In genomic region chr11:88318017-88318416, GRCh38 we compare ENCODE assay signal across 16 cellular contexts. TPM values are rescaled to one million over a fixed set of nuclear protein-coding genes. Genes with fewer than 3 reads are reported as not detected.
DNase-seq lines count a peak whose midpoint lies in the region; ATAC-seq, FAIRE-seq and TF ChIP-seq lines count a peak whose summit lies in the region.
"Had no signal": no experiment of that assay in that cellular context is flagged by ENCODE, and none has a peak within 500 bp of the region (broad histone marks: within the 10 kb centered on the region; RNA-seq: fewer than 3 reads in every experiment).

No MANE protein-coding gene starts in this region.

- no peak for TF ChIP-seq POLR2A in right lobe of liver (IDR thresholded peaks at IDR 0.05)

- H3K36me3 ChIP-seq in bronchial epithelial cell (ENCODE audit: control insufficient read depth, insufficient read depth, low read length) (no peaks in the 10 kb centered on the region), right lobe of liver (no peaks in the 10 kb centered on the region), upper lobe of right lung (no peaks in the 10 kb centered on the region), aorta (ENCODE audit: control insufficient read depth in 1 of 2, insufficient read depth in 2 of 2, low read length in 1 of 2) (no peaks in the 10 kb centered on the region)
- H3K36me3 ChIP-seq: SJSA1 had no signal

- H3K27ac ChIP-seq in right lobe of liver, result no peak overlapping the region
- H3K27ac ChIP-seq in upper lobe of right lung, result no peak overlapping the region
- no peak overlapping the region for H3K27ac ChIP-seq in aorta (ENCODE audit: low read depth in 1 of 2, low read length in 2 of 2)
- H3K27ac ChIP-seq: SJSA1 had no signal

- peak; percentile 58 for DNase-seq in bronchial epithelial cell (ENCODE audit: low read depth)
- DNase-seq in right lobe of liver, result no peak
- DNase-seq in upper lobe of right lung, result no peak
- no peak for DNase-seq in activated effector memory CD4-positive, alpha-beta T cell treated with Interleukin-2 at 50 U/mL for 16 hours
- DNase-seq in aorta, result no peak
- no peak for DNase-seq in HCEC 1CT
- DNase-seq: COR-L47, DMS53, H9, MV-4-11, NCI-H1417 treated with DMSO at 0.1 percent for 48 hours, NCI-H1930, NCI-H82, PC-3 had no signal

- no peak for FAIRE-seq in bronchial epithelial cell (lab: Jason Lieb, UNC)

- intact Hi-C loops in right lobe of liver (cut with DNase I) (no loop called here), upper lobe of right lung (cut with DNase I) (no loop called here), aorta (cut with DNase I) (no loop called here)

- H3K27me3 ChIP-seq in bronchial epithelial cell (ENCODE audit: control insufficient read depth, insufficient read depth, low read length), result no peaks in the 10 kb centered on the region
- no peaks in the 10 kb centered on the region for H3K27me3 ChIP-seq in right lobe of liver
- H3K27me3 ChIP-seq in upper lobe of right lung, result no peaks in the 10 kb centered on the region
- no peaks in the 10 kb centered on the region for H3K27me3 ChIP-seq in aorta (ENCODE audit: control insufficient read depth in 1 of 2, insufficient read depth in 2 of 2, low read length in 1 of 2)
- H3K27me3 ChIP-seq: SJSA1 had no signal

- H3K4me1 ChIP-seq in right lobe of liver, result peaks cover 0 to 18% (median 0%) of the 10 kb centered on the region in 4 donors
- H3K4me1 ChIP-seq in upper lobe of right lung, result peaks cover 22% of the 10 kb centered on the region
- peaks cover 0 to 2% of the 10 kb centered on the region in 2 donors for H3K4me1 ChIP-seq in aorta (ENCODE audit: control insufficient read depth in 1 of 2, insufficient read depth in 2 of 2, low read length in 2 of 2)

- TF ChIP-seq CTCF in bronchial epithelial cell (IDR thresholded peaks at IDR 0.05; ENCODE audit: insufficient read depth, low read length, severe bottlenecking) (no peak), right lobe of liver (IDR thresholded peaks at IDR 0.05) (no peak), upper lobe of right lung (IDR thresholded peaks at IDR 0.05) (no peak)

- H3K9me3 ChIP-seq in right lobe of liver, result no peaks in the 10 kb centered on the region
- no peaks in the 10 kb centered on the region for H3K9me3 ChIP-seq in upper lobe of right lung
- no peaks in the 10 kb centered on the region for H3K9me3 ChIP-seq in aorta (ENCODE audit: control insufficient read depth, low read length)
- H3K9me3 ChIP-seq: SJSA1 had no signal

- H3K4me3 ChIP-seq in bronchial epithelial cell (ENCODE audit: low read depth, low read length) (no peak overlapping the region), right lobe of liver (no peak overlapping the region), upper lobe of right lung (no peak overlapping the region), aorta (ENCODE audit: low read length in 2 of 2) (no peak overlapping the region)
- H3K4me3 ChIP-seq: SJSA1 had no signal

- WGBS in right lobe of liver (ENCODE audit: insufficient coverage, low coverage, low lambda C conversion rate, missing lambda C conversion rate), result 26% methylated on average over 2 of the region's 2 CpGs
- 53 to 60% methylated on average over 2 of the region's 2 CpGs for WGBS in aorta, 2 donors

- ATAC-seq in esophagus mucosa (peak; percentile 67), right lobe of liver (peak; percentile 66 to 76 (median 68)), upper lobe of right lung (peak; percentile 43), aorta (ENCODE audit: low FRiP score) (no peak)
- ATAC-seq: PC-3 had no signal

RNA-seq across cellular contexts. Expression of gene CTSC, which starts 19.5 kb away (rescaled TPM):
- total RNA-seq in bronchial epithelial cell, result 72.1 and 80.8 TPM in 2 replicates
- 86.4 TPM for total RNA-seq in esophagus mucosa
- 10 to 100 TPM; 20.1 to 68.0 (median 42.8) TPM for total RNA-seq in right lobe of liver
- total RNA-seq in upper lobe of right lung, result 278 TPM
- 100 to 1,000 TPM; 106 to 176 TPM for total RNA-seq in aorta
- polyA plus RNA-seq in aorta, result 10 to 100 TPM; 22.7 to 48.0 TPM
